ENCODE assay signal across 1 cellular context in the genomic region with DNA sequence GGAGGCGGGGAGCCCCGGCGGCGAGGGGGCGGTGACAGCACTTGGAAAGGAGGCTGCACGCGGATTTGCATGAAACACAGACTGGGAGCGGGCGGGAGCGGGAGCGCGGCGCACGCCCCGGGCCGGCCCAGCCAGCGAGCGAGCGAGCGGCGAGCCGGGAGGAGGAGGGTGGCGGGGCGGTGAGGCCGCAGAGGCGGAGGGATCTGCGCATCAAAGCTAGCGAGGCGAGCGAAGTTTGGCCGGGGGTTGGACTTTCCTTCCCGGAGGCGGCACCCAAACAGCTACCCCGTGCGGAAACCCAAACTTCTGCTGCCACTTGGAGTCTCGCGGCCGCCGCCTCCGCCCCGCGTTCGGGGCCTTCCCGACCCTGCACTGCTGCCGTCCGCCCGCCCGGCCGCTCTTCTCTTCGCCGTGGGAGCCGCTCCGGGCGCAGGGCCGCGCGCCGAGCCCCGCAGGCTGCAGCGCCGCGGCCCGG.
TF ChIP-seq lines count a peak whose summit lies in the region.

A gene (plus strand): TSS at position 72 of the 475 bp plus-strand sequence. CDS start 553 bp downstream, outside the sequence.

TF ChIP-seq in HepG2, 621 proteins besides CTCF, POLR2A, EP300 and RAD21 (continued from another document and continues in another):
- TF ChIP-seq, protein P1, sequence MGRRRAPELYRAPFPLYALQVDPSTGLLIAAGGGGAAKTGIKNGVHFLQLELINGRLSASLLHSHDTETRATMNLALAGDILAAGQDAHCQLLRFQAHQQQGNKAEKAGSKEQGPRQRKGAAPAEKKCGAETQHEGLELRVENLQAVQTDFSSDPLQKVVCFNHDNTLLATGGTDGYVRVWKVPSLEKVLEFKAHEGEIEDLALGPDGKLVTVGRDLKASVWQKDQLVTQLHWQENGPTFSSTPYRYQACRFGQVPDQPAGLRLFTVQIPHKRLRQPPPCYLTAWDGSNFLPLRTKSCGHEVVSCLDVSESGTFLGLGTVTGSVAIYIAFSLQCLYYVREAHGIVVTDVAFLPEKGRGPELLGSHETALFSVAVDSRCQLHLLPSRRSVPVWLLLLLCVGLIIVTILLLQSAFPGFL (CRISPR knock-in tag; IDR thresholded peaks at IDR 0.05), result no peak
- TF ChIP-seq MED1 (CRISPR knock-in tag; IDR thresholded peaks at IDR 0.05), result peak; percentile 31
- TF ChIP-seq, protein P2, sequence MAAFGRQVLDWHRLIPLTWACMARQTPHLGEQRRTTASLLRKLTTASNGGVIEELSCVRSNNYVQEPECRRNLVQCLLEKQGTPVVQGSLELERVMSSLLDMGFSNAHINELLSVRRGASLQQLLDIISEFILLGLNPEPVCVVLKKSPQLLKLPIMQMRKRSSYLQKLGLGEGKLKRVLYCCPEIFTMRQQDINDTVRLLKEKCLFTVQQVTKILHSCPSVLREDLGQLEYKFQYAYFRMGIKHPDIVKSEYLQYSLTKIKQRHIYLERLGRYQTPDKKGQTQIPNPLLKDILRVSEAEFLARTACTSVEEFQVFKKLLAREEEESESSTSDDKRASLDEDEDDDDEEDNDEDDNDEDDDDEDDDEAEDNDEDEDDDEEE (CRISPR knock-in tag; IDR thresholded peaks at IDR 0.05), result peak; percentile 26; the same call in 1 of the 2 replicates
- TF ChIP-seq ZNF331 (CRISPR knock-in tag; IDR thresholded peaks at IDR 0.05), result 0 out of 2 replicates have a peak, but pooled peaks have one; percentile 35
- TF ChIP-seq, protein P3, sequence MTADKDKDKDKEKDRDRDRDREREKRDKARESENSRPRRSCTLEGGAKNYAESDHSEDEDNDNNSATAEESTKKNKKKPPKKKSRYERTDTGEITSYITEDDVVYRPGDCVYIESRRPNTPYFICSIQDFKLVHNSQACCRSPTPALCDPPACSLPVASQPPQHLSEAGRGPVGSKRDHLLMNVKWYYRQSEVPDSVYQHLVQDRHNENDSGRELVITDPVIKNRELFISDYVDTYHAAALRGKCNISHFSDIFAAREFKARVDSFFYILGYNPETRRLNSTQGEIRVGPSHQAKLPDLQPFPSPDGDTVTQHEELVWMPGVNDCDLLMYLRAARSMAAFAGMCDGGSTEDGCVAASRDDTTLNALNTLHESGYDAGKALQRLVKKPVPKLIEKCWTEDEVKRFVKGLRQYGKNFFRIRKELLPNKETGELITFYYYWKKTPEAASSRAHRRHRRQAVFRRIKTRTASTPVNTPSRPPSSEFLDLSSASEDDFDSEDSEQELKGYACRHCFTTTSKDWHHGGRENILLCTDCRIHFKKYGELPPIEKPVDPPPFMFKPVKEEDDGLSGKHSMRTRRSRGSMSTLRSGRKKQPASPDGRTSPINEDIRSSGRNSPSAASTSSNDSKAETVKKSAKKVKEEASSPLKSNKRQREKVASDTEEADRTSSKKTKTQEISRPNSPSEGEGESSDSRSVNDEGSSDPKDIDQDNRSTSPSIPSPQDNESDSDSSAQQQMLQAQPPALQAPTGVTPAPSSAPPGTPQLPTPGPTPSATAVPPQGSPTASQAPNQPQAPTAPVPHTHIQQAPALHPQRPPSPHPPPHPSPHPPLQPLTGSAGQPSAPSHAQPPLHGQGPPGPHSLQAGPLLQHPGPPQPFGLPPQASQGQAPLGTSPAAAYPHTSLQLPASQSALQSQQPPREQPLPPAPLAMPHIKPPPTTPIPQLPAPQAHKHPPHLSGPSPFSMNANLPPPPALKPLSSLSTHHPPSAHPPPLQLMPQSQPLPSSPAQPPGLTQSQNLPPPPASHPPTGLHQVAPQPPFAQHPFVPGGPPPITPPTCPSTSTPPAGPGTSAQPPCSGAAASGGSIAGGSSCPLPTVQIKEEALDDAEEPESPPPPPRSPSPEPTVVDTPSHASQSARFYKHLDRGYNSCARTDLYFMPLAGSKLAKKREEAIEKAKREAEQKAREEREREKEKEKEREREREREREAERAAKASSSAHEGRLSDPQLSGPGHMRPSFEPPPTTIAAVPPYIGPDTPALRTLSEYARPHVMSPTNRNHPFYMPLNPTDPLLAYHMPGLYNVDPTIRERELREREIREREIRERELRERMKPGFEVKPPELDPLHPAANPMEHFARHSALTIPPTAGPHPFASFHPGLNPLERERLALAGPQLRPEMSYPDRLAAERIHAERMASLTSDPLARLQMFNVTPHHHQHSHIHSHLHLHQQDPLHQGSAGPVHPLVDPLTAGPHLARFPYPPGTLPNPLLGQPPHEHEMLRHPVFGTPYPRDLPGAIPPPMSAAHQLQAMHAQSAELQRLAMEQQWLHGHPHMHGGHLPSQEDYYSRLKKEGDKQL (CRISPR knock-in tag; IDR thresholded peaks at IDR 0.05; ENCODE audit: low read depth), result peak; percentile 39
- TF ChIP-seq ZNF30 (CRISPR knock-in tag; IDR thresholded peaks at IDR 0.05), result no peak
- no peak for TF ChIP-seq RNF2 (conservative IDR thresholded peaks at IDR 0.05; ENCODE audit: low read depth)
- TF ChIP-seq ARID2 (CRISPR knock-in tag; IDR thresholded peaks at IDR 0.05; ENCODE audit: borderline replicate concordance), result no peak
- TF ChIP-seq HNF4G (IDR thresholded peaks at IDR 0.05; ENCODE audit: borderline replicate concordance, low read depth, low read length), result no peak; the same call in 1 of the 2 replicates
- peak; percentile 43; the same call in 1 of the 2 replicates for TF ChIP-seq HNF4G (CRISPR knock-in tag; IDR thresholded peaks at IDR 0.05; ENCODE audit: borderline replicate concordance, low read depth)
- TF ChIP-seq, protein P4, sequence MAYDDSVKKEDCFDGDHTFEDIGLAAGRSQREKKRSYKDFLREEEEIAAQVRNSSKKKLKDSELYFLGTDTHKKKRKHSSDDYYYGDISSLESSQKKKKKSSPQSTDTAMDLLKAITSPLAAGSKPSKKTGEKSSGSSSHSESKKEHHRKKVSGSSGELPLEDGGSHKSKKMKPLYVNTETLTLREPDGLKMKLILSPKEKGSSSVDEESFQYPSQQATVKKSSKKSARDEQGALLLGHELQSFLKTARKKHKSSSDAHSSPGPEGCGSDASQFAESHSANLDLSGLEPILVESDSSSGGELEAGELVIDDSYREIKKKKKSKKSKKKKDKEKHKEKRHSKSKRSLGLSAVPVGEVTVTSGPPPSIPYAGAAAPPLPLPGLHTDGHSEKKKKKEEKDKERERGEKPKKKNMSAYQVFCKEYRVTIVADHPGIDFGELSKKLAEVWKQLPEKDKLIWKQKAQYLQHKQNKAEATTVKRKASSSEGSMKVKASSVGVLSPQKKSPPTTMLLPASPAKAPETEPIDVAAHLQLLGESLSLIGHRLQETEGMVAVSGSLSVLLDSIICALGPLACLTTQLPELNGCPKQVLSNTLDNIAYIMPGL (CRISPR knock-in tag; IDR thresholded peaks at IDR 0.05; ENCODE audit: borderline replicate concordance in 1 of 2, low read depth in 1 of 2), result peak; percentile 14 to 41; a peak in 3 of 4 replicates
- 0 out of 2 replicates have a peak, but pooled peaks have one; percentile 38 for TF ChIP-seq ERF (CRISPR knock-in tag; IDR thresholded peaks at IDR 0.05)
- 0 out of 2 replicates have a peak, but pooled peaks have one; percentile 12 for TF ChIP-seq ZNF589 (CRISPR knock-in tag; conservative IDR thresholded peaks at IDR 0.05)
- 0 out of 2 replicates have a peak, but pooled peaks have one; percentile 12 for TF ChIP-seq SPEN (CRISPR knock-in tag; IDR thresholded peaks at IDR 0.05; ENCODE audit: low read depth)
- peak; percentile 35; the same call in 1 of the 2 replicates for TF ChIP-seq POLR2AphosphoS5 (IDR thresholded peaks at IDR 0.05; ENCODE audit: low read depth, low read length)
- TF ChIP-seq, protein P5, sequence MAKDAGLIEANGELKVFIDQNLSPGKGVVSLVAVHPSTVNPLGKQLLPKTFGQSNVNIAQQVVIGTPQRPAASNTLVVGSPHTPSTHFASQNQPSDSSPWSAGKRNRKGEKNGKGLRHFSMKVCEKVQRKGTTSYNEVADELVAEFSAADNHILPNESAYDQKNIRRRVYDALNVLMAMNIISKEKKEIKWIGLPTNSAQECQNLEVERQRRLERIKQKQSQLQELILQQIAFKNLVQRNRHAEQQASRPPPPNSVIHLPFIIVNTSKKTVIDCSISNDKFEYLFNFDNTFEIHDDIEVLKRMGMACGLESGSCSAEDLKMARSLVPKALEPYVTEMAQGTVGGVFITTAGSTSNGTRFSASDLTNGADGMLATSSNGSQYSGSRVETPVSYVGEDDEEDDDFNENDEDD (CRISPR knock-in tag; IDR thresholded peaks at IDR 0.05; ENCODE audit: borderline replicate concordance), result peak; percentile 10; the same call in 1 of the 2 replicates
- 0 out of 2 replicates have a peak, but pooled peaks have one; percentile 50 for TF ChIP-seq SP4 (CRISPR knock-in tag; IDR thresholded peaks at IDR 0.05)
- peak in 1 of 2 experiments; percentile 35; a peak in 1 of 4 replicates for TF ChIP-seq KLF16 (CRISPR knock-in tag; IDR thresholded peaks at IDR 0.05)
- TF ChIP-seq ZNF772 (CRISPR knock-in tag; IDR thresholded peaks at IDR 0.05), result no peak
- TF ChIP-seq ZNF263 (CRISPR knock-in tag; IDR thresholded peaks at IDR 0.05), result peak; percentile 76
- TF ChIP-seq CCDC6 (CRISPR knock-in tag; IDR thresholded peaks at IDR 0.05), result peak; percentile 61; the same call in 1 of the 2 replicates
- TF ChIP-seq NONO (IDR thresholded peaks at IDR 0.05), result no peak
- 0 out of 2 replicates have a peak, but pooled peaks have one; percentile 25 for TF ChIP-seq NONO (CRISPR knock-in tag; conservative IDR thresholded peaks at IDR 0.05)
- TF ChIP-seq AHR (CRISPR knock-in tag; IDR thresholded peaks at IDR 0.05), result no peak
- peak; percentile 9; the same call in 1 of the 2 replicates for TF ChIP-seq ZFX (CRISPR knock-in tag; IDR thresholded peaks at IDR 0.05; ENCODE audit: low read depth)
- TF ChIP-seq HDAC1 (CRISPR knock-in tag; IDR thresholded peaks at IDR 0.05), result 0 out of 2 replicates have a peak, but pooled peaks have one; percentile 10
- TF ChIP-seq ZNF850 (CRISPR knock-in tag; conservative IDR thresholded peaks at IDR 0.05), result no peak
- peak; percentile 35; the same call in 1 of the 2 replicates for TF ChIP-seq REPIN1 (CRISPR knock-in tag; IDR thresholded peaks at IDR 0.05; ENCODE audit: borderline replicate concordance, low read depth)
- TF ChIP-seq, protein P6, sequence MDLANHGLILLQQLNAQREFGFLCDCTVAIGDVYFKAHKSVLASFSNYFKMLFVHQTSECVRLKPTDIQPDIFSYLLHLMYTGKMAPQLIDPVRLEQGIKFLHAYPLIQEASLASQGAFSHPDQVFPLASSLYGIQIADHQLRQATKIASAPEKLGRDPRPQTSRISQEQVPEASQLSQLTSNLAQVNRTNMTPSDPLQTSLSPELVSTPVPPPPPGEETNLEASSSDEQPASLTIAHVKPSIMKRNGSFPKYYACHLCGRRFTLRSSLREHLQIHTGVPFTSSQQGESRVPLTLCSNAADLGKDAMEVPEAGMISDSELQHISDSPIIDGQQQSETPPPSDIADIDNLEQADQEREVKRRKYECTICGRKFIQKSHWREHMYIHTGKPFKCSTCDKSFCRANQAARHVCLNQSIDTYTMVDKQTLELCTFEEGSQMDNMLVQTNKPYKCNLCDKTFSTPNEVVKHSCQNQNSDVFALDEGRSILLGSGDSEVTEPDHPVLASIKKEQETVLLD (CRISPR knock-in tag; IDR thresholded peaks at IDR 0.05; ENCODE audit: low read depth), result peak; percentile 68
- TF ChIP-seq ZFP37 (CRISPR knock-in tag; IDR thresholded peaks at IDR 0.05; ENCODE audit: borderline replicate concordance), result no peak
- TF ChIP-seq, protein P7, sequence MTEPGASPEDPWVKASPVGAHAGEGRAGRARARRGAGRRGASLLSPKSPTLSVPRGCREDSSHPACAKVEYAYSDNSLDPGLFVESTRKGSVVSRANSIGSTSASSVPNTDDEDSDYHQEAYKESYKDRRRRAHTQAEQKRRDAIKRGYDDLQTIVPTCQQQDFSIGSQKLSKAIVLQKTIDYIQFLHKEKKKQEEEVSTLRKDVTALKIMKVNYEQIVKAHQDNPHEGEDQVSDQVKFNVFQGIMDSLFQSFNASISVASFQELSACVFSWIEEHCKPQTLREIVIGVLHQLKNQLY (CRISPR knock-in tag; IDR thresholded peaks at IDR 0.05), result no peak
- TF ChIP-seq HNF4A (CRISPR knock-in tag; IDR thresholded peaks at IDR 0.05), result peak; percentile 25; the same call in 1 of the 2 replicates
- TF ChIP-seq, protein P8, sequence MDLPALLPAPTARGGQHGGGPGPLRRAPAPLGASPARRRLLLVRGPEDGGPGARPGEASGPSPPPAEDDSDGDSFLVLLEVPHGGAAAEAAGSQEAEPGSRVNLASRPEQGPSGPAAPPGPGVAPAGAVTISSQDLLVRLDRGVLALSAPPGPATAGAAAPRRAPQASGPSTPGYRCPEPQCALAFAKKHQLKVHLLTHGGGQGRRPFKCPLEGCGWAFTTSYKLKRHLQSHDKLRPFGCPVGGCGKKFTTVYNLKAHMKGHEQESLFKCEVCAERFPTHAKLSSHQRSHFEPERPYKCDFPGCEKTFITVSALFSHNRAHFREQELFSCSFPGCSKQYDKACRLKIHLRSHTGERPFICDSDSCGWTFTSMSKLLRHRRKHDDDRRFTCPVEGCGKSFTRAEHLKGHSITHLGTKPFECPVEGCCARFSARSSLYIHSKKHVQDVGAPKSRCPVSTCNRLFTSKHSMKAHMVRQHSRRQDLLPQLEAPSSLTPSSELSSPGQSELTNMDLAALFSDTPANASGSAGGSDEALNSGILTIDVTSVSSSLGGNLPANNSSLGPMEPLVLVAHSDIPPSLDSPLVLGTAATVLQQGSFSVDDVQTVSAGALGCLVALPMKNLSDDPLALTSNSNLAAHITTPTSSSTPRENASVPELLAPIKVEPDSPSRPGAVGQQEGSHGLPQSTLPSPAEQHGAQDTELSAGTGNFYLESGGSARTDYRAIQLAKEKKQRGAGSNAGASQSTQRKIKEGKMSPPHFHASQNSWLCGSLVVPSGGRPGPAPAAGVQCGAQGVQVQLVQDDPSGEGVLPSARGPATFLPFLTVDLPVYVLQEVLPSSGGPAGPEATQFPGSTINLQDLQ (CRISPR knock-in tag; IDR thresholded peaks at IDR 0.05), result 0 out of 2 replicates have a peak, but pooled peaks have one; percentile 35
- TF ChIP-seq, protein P9, sequence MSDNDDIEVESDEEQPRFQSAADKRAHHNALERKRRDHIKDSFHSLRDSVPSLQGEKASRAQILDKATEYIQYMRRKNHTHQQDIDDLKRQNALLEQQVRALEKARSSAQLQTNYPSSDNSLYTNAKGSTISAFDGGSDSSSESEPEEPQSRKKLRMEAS (IDR thresholded peaks at IDR 0.05), result peak; percentile 63
- TF ChIP-seq PITX1 (CRISPR knock-in tag; IDR thresholded peaks at IDR 0.05), result 0 out of 2 replicates have a peak, but pooled peaks have one; percentile 22
- TF ChIP-seq, protein P10, sequence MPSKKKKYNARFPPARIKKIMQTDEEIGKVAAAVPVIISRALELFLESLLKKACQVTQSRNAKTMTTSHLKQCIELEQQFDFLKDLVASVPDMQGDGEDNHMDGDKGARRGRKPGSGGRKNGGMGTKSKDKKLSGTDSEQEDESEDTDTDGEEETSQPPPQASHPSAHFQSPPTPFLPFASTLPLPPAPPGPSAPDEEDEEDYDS (CRISPR knock-in tag; IDR thresholded peaks at IDR 0.05), result 0 out of 2 replicates have a peak, but pooled peaks have one; percentile 20
- no peak for TF ChIP-seq NFRKB (IDR thresholded peaks at IDR 0.05)
- TF ChIP-seq, protein P11, sequence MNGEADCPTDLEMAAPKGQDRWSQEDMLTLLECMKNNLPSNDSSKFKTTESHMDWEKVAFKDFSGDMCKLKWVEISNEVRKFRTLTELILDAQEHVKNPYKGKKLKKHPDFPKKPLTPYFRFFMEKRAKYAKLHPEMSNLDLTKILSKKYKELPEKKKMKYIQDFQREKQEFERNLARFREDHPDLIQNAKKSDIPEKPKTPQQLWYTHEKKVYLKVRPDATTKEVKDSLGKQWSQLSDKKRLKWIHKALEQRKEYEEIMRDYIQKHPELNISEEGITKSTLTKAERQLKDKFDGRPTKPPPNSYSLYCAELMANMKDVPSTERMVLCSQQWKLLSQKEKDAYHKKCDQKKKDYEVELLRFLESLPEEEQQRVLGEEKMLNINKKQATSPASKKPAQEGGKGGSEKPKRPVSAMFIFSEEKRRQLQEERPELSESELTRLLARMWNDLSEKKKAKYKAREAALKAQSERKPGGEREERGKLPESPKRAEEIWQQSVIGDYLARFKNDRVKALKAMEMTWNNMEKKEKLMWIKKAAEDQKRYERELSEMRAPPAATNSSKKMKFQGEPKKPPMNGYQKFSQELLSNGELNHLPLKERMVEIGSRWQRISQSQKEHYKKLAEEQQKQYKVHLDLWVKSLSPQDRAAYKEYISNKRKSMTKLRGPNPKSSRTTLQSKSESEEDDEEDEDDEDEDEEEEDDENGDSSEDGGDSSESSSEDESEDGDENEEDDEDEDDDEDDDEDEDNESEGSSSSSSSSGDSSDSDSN (CRISPR knock-in tag; IDR thresholded peaks at IDR 0.05), result peak; percentile 87; the same call in 1 of the 2 replicates
